ENCODE assay signal across 8 cellular contexts in genomic region chr11:67806183-67806582, GRCh38.
DNase-seq lines count a peak whose midpoint lies in the region; ATAC-seq and TF ChIP-seq lines count a peak whose summit lies in the region.
"Not testable (repeated sequence)": the region's sequence is repeated elsewhere in the genome, so short reads cannot be mapped to it uniquely, and the experiment has no call there.

No MANE protein-coding gene starts in this region.

- POLR2A ChIA-PET in CD8-positive, alpha-beta T cell (lab: Charles Lee); IMR-90 (lab: Charles Lee; ENCODE audit: unreplicated experiment); RWPE1 (lab: Yijun Ruan, JAX; ENCODE audit: low non-redundant PET): not testable (repeated sequence)

- H3K27me3 Mint-ChIP-seq in CD8-positive, alpha-beta T cell (ENCODE audit: low read depth); activated naive CD8-positive, alpha-beta T cell treated with anti-CD3 and anti-CD28 coated beads for 36 hours: not testable (repeated sequence)

- H2AK9ac ChIP-seq in IMR-90 (replicated peaks; ENCODE audit: low read depth, low read length, poor library complexity) = not testable (repeated sequence)

- H3K4me2 ChIP-seq in IMR-90 (ENCODE audit: low read depth, low read length) = peak overlapping the region; percentile 57; the same call in 1 of the 2 replicates

- not testable (repeated sequence) for H4K5ac ChIP-seq in IMR-90 (ENCODE audit: low read depth, low read length)

- intact Hi-C loops in CD8-positive, alpha-beta T cell (cut with DNase I, micrococcal nuclease) = loop anchor here in 1 of 2 experiments (5.0 kb wide), 3 partner anchors 316 to 849 kb away; partner anchors contain the start of genes CHKA and PC
- intact Hi-C loops in IMR-90 (cut with micrococcal nuclease) = not testable (repeated sequence)

- not testable (repeated sequence) for BruUV-seq in IMR-90 (replicated peaks; lab: Mats Ljungman, UMichigan)

- peak overlapping the region; percentile 93 for H3K4me3 Mint-ChIP-seq in CD8-positive, alpha-beta T cell
- H3K4me3 Mint-ChIP-seq in activated naive CD8-positive, alpha-beta T cell treated with anti-CD3 and anti-CD28 coated beads for 36 hours = peak overlapping the region; percentile 88

- H2BK20ac ChIP-seq in IMR-90 (ENCODE audit: low read depth, low read length) = not testable (repeated sequence)

- not testable (repeated sequence) for TF ChIP-seq RAD21 in IMR-90 (IDR thresholded peaks at IDR 0.05; ENCODE audit: low read length)

- in situ Hi-C loops in IMR-90 (cut with MboI; ENCODE audit: low sequenced_read_pairs) = not testable (repeated sequence)

- H3K9me1 ChIP-seq in IMR-90 (ENCODE audit: insufficient read depth, low read length) = not testable (repeated sequence)

- H3K4me1 ChIP-seq in CD8-positive, alpha-beta T cell (ENCODE audit: insufficient read depth, low read length); IMR-90 (ENCODE audit: control insufficient read depth, insufficient read depth, low read length); neutrophil (ENCODE audit: control insufficient read depth in 1 of 2, insufficient read depth in 1 of 2, low read depth in 1 of 2, low read length in 1 of 2); thoracic aorta (ENCODE audit: control insufficient read depth in 1 of 2, low read depth in 2 of 2): not testable (repeated sequence)

- not testable (repeated sequence) for H3K14ac ChIP-seq in IMR-90 (replicated peaks; ENCODE audit: low read depth, low read length)

- H3K36me3 Mint-ChIP-seq in CD8-positive, alpha-beta T cell; activated naive CD8-positive, alpha-beta T cell treated with anti-CD3 and anti-CD28 coated beads for 36 hours: not testable (repeated sequence)

- CTCF ChIA-PET in CD8-positive, alpha-beta T cell (lab: Charles Lee); IMR-90 (lab: Yijun Ruan, JAX); RWPE1 (lab: Yijun Ruan, JAX): not testable (repeated sequence)

- H3K9me3 ChIP-seq in CD8-positive, alpha-beta T cell (ENCODE audit: low read length); IMR-90 (ENCODE audit: control insufficient read depth, insufficient read depth, low read length); neutrophil; thoracic aorta: not testable (repeated sequence)

- DNase-seq in CD8-positive, alpha-beta T cell; IMR-90; RWPE1 (ENCODE audit: low spot score); activated naive CD8-positive, alpha-beta T cell treated with anti-CD3 and anti-CD28 coated beads for 36 hours; epithelial cell of esophagus (ENCODE audit: low read depth); kidney epithelial cell (ENCODE audit: low read depth); thoracic aorta (ENCODE audit: low spot score): not testable (repeated sequence)

- dilution Hi-C loops in IMR-90 (cut with HindIII; ENCODE audit: low sequenced_read_pairs, unreplicated experiment) = not testable (repeated sequence)

- not testable (repeated sequence) for H2BK15ac ChIP-seq in IMR-90 (ENCODE audit: low read depth, low read length)

- H4K20me1 ChIP-seq in IMR-90 (ENCODE audit: insufficient read depth, low read length) = not testable (repeated sequence)

- peak overlapping the region in 1 of 2 experiments; percentile 33; a peak in 1 of 4 replicates for H4K8ac ChIP-seq in IMR-90 (ENCODE audit: low read depth in 2 of 2, low read length in 2 of 2)

- H4K91ac ChIP-seq in IMR-90 (ENCODE audit: insufficient read depth, low read depth, low read length) = not testable (repeated sequence)

- peak overlapping the region; percentile 54 for H3K4me3 ChIP-seq in CD8-positive, alpha-beta T cell (ENCODE audit: low read depth, low read length)
- H3K4me3 ChIP-seq in IMR-90 (ENCODE audit: insufficient read depth, low read depth, low read length) (peak overlapping the region; percentile 49), epithelial cell of esophagus (ENCODE audit: low read length) (peak overlapping the region; percentile 52), kidney epithelial cell (ENCODE audit: low read depth, low read length) (peak overlapping the region; percentile 59), neutrophil (ENCODE audit: low read depth in 1 of 2, low read length in 1 of 2) (peak overlapping the region; percentile 57 to 68), thoracic aorta (peak overlapping the region; percentile 79)

- H3K18ac ChIP-seq in IMR-90 (ENCODE audit: low read depth, low read length) = not testable (repeated sequence)

- not testable (repeated sequence) for H2BK5ac ChIP-seq in IMR-90 (ENCODE audit: low read depth, low read length, poor library complexity, severe bottlenecking)

- H3K4me1 Mint-ChIP-seq in CD8-positive, alpha-beta T cell (ENCODE audit: low read depth) = peaks cover 12% of the 10 kb centered on the region
- H3K4me1 Mint-ChIP-seq in activated naive CD8-positive, alpha-beta T cell treated with anti-CD3 and anti-CD28 coated beads for 36 hours = peaks cover 24% of the 10 kb centered on the region

- H3K4ac ChIP-seq in IMR-90 (ENCODE audit: low read depth, low read length) = not testable (repeated sequence)

- not testable (repeated sequence) for ATAC-seq in CD8-positive, alpha-beta T cell; IMR-90 (ENCODE audit: low read depth); thoracic aorta (ENCODE audit: insufficient number of reproducible peaks, low FRiP score, low read depth)

- H3K27me3 ChIP-seq in CD8-positive, alpha-beta T cell (ENCODE audit: insufficient read depth, low read length); IMR-90 (ENCODE audit: control insufficient read depth, insufficient read depth, low read length); kidney epithelial cell (ENCODE audit: control insufficient read depth, insufficient read depth, low read length); thoracic aorta (replicated peaks; ENCODE audit: insufficient read depth): not testable (repeated sequence)
- H3K27me3 ChIP-seq in neutrophil = peaks cover 36% of the 10 kb centered on the region

- peak overlapping the region; percentile 79 for H2AFZ ChIP-seq in IMR-90 (replicated peaks; ENCODE audit: low read length, poor library complexity)

- not testable (repeated sequence) for H3K56ac ChIP-seq in IMR-90 (ENCODE audit: extremely low read depth, insufficient read depth, low read length)

- peak overlapping the region; percentile 98 for H3K27ac Mint-ChIP-seq in CD8-positive, alpha-beta T cell
- H3K27ac Mint-ChIP-seq in activated naive CD8-positive, alpha-beta T cell treated with anti-CD3 and anti-CD28 coated beads for 36 hours = peak overlapping the region; percentile 95

- H3K36me3 ChIP-seq in CD8-positive, alpha-beta T cell (ENCODE audit: insufficient read depth, low read length); IMR-90 (ENCODE audit: control insufficient read depth, insufficient read depth, low read length); kidney epithelial cell (ENCODE audit: control insufficient read depth, insufficient read depth, low read length); neutrophil; thoracic aorta: not testable (repeated sequence)

- not testable (repeated sequence) for H3K9me3 Mint-ChIP-seq in CD8-positive, alpha-beta T cell; activated naive CD8-positive, alpha-beta T cell treated with anti-CD3 and anti-CD28 coated beads for 36 hours

- TF ChIP-seq POLR2A in IMR-90 (IDR thresholded peaks at IDR 0.05; ENCODE audit: low read depth, low read length) = not testable (repeated sequence)

- WGBS in IMR-90 (ENCODE audit: extremely low coverage in 2 of 2, insufficient read length in 1 of 2), 2 experiments = 3% methylated on average over 13 of the region's 26 CpGs; no CpG with 5 or more reads in 1 of the 2 experiments

- not testable (repeated sequence) for H3K23ac ChIP-seq in IMR-90 (ENCODE audit: low read depth, low read length)

- not testable (repeated sequence) for H2AK5ac ChIP-seq in IMR-90 (ENCODE audit: low read depth, low read length)

- TF ChIP-seq CTCF in CD8-positive, alpha-beta T cell (IDR thresholded peaks at IDR 0.05); IMR-90 (conservative IDR thresholded peaks at IDR 0.05; ENCODE audit: low read depth, low read length); RWPE1 (conservative IDR thresholded peaks at IDR 0.05; ENCODE audit: low read depth); epithelial cell of esophagus (IDR thresholded peaks at IDR 0.05; ENCODE audit: insufficient read depth, low read depth, low read length, missing control alignments); kidney epithelial cell (IDR thresholded peaks at IDR 0.05; ENCODE audit: insufficient read depth, low read length, poor library complexity, severe bottlenecking); neutrophil (IDR thresholded peaks at IDR 0.05); thoracic aorta (IDR thresholded peaks at IDR 0.05): not testable (repeated sequence)

- H3K9ac ChIP-seq in IMR-90 (ENCODE audit: low read depth, low read length) = 0 out of 2 replicates have a peak overlapping the region, but pooled peaks have one; percentile 9

- peak overlapping the region; percentile 79 for H3K27ac ChIP-seq in CD8-positive, alpha-beta T cell (ENCODE audit: low read depth, low read length)
- H3K27ac ChIP-seq in IMR-90 (ENCODE audit: insufficient read depth, low read length) (peak overlapping the region; percentile 12; the same call in 1 of the 2 replicates), RWPE1 (peak overlapping the region; percentile 76), neutrophil (peak overlapping the region; percentile 7), thoracic aorta (peak overlapping the region; percentile 37 to 70)

- not testable (repeated sequence) for H2BK120ac ChIP-seq in IMR-90 (ENCODE audit: low read depth, low read length)

- H3K79me1 ChIP-seq in IMR-90 (ENCODE audit: low read depth in 1 of 2, low read length in 2 of 2) = not testable (repeated sequence)

Comparison
In these comparisons a context has a peak if more than half of its experiments do, and no peak if none do; other contexts are left out.
1. H3K27ac ChIP-seq: peak in every context shown above with its lines; median percentile 79 in CD8-positive, alpha-beta T cell; 76 in RWPE1; 54 in thoracic aorta; 12 in IMR-90; 7 in neutrophil.